ENCODE assay signal across 2 cellular contexts in the genomic region with DNA sequence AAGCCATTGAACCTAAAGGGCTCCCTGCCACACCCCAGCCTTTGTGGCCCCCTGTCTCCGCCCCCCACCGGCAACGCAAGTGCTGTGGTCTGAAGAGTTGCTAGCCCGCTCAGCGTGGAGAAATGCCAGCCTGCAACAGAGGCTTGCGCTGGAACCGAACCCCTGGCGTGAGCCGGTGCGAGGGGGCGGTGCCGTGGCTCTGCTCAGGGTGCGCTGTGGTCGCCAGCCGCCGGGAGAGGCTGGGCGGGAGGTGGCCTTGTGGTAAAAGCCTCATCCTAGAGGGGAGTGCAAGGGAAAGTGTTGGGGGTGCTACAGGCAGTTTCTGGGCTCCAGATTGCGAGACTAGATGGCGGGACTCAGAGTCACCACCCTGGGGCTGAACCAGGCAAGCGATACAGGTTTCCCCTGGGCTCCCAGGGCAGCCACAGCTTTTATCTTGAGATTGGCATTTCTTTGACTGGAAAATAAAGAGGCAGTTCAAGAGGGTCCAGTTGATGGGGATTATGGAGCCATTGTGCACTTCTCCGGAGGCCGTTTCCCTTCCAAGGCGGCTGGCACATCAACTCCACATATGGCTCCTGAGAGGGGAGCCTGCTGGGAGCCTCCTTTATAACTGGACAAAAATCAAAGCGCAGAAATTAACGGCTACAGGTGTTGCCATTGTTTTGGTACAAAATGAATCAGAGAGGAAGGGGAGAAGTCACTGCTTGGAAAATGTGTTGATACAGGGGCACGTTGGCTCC.
TF ChIP-seq lines count a peak whose summit lies in the region.

No MANE protein-coding gene starts in this region.

TF ChIP-seq in SK-N-SH, 30 proteins besides CTCF, POLR2A, EP300 and RAD21 (continued from another document):
- TF ChIP-seq, protein P1, sequence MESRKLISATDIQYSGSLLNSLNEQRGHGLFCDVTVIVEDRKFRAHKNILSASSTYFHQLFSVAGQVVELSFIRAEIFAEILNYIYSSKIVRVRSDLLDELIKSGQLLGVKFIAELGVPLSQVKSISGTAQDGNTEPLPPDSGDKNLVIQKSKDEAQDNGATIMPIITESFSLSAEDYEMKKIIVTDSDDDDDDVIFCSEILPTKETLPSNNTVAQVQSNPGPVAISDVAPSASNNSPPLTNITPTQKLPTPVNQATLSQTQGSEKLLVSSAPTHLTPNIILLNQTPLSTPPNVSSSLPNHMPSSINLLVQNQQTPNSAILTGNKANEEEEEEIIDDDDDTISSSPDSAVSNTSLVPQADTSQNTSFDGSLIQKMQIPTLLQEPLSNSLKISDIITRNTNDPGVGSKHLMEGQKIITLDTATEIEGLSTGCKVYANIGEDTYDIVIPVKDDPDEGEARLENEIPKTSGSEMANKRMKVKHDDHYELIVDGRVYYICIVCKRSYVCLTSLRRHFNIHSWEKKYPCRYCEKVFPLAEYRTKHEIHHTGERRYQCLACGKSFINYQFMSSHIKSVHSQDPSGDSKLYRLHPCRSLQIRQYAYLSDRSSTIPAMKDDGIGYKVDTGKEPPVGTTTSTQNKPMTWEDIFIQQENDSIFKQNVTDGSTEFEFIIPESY (IDR thresholded peaks at IDR 0.05; ENCODE audit: borderline replicate concordance, low read depth), result no peak
- TF ChIP-seq, protein P2, sequence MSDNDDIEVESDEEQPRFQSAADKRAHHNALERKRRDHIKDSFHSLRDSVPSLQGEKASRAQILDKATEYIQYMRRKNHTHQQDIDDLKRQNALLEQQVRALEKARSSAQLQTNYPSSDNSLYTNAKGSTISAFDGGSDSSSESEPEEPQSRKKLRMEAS (IDR thresholded peaks at IDR 0.05; ENCODE audit: low read depth), result no peak
- TF ChIP-seq, protein P3, sequence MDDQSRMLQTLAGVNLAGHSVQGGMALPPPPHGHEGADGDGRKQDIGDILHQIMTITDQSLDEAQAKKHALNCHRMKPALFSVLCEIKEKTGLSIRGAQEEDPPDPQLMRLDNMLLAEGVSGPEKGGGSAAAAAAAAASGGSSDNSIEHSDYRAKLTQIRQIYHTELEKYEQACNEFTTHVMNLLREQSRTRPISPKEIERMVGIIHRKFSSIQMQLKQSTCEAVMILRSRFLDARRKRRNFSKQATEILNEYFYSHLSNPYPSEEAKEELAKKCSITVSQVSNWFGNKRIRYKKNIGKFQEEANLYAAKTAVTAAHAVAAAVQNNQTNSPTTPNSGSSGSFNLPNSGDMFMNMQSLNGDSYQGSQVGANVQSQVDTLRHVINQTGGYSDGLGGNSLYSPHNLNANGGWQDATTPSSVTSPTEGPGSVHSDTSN (IDR thresholded peaks at IDR 0.05), result no peak

TF ChIP-seq in SK-N-SH treated with all-trans-retinoic acid at 6 μM for 48 hours, 23 proteins besides CTCF, POLR2A, EP300 and RAD21 (continued from another document):
- TF ChIP-seq CSDC2 (CRISPR knock-in tag; IDR thresholded peaks at IDR 0.05) (no peak), RARB (CRISPR knock-in tag; IDR thresholded peaks at IDR 0.05) (no peak), ZFP30 (CRISPR knock-in tag; IDR thresholded peaks at IDR 0.05) (no peak), ZNF70 (CRISPR knock-in tag; IDR thresholded peaks at IDR 0.05) (no peak), ZNF565 (CRISPR knock-in tag; conservative IDR thresholded peaks at IDR 0.05; ENCODE audit: low read depth) (no peak), ISL1 (CRISPR knock-in tag; IDR thresholded peaks at IDR 0.05) (no peak), TOX (CRISPR knock-in tag; IDR thresholded peaks at IDR 0.05; ENCODE audit: borderline replicate concordance) (no peak), ZNF8 (CRISPR knock-in tag; IDR thresholded peaks at IDR 0.05) (no peak), TCF4 (CRISPR knock-in tag; IDR thresholded peaks at IDR 0.05; ENCODE audit: borderline replicate concordance) (no peak), PPARA (CRISPR knock-in tag; IDR thresholded peaks at IDR 0.05; ENCODE audit: borderline replicate concordance) (no peak), SNAI2 (CRISPR knock-in tag; IDR thresholded peaks at IDR 0.05) (no peak), ARNTL (CRISPR knock-in tag; IDR thresholded peaks at IDR 0.05; ENCODE audit: borderline replicate concordance, low read depth) (no peak), ZC3H10 (CRISPR knock-in tag; IDR thresholded peaks at IDR 0.05) (no peak)
